Comparison of ENCODE assay signal across 8 cellular contexts in genomic region chr1:7679873-7680790, GRCh38.
DNase-seq lines count a peak whose midpoint lies in the region; ATAC-seq and TF ChIP-seq lines count a peak whose summit lies in the region.

No MANE protein-coding gene starts in this region.

- no peaks in the 10 kb centered on the region for H3K9me3 Mint-ChIP-seq in activated CD4-positive, alpha-beta T cell treated with anti-CD3 and anti-CD28 coated beads for 36 hours (ENCODE audit: low read depth)

- ATAC-seq in activated CD4-positive, alpha-beta T cell treated with anti-CD3 and anti-CD28 coated beads for 36 hours, result peak; percentile 67
- ATAC-seq in left lobe of liver (peak; percentile 78), HG03460 (IDR thresholded peaks at IDR 0.05; ENCODE audit: unreplicated experiment) (no peak), HG02759 (IDR thresholded peaks at IDR 0.05; ENCODE audit: unreplicated experiment) (no peak)

- intact Hi-C loops in activated CD4-positive, alpha-beta T cell treated with anti-CD3 and anti-CD28 coated beads for 36 hours (cut with DNase I, micrococcal nuclease), result loop anchor here in 1 of 2 experiments (1.0 kb wide), 1 partner anchor 24 kb away; no protein-coding TSS in a partner anchor
- intact Hi-C loops in colonic mucosa (cut with DNase I), result no loop called here

- POLR2A ChIA-PET in activated CD4-positive, alpha-beta T cell treated with anti-CD3 and anti-CD28 coated beads for 36 hours (lab: Charles Lee), result interaction anchor here (0.5 to 1.4 kb wide), 3 partner anchors 72 to 264 kb away, joined by 3 read pairs; no protein-coding TSS in a partner anchor

- H3K9ac ChIP-seq in colonic mucosa (ENCODE audit: low read depth in 2 of 2, low read length in 2 of 2), result peak overlapping the region; percentile 66 to 72

- no peak overlapping the region for H3K27ac ChIP-seq in colonic mucosa

- H3K36me3 ChIP-seq in MG63 (no peaks in the 10 kb centered on the region), colonic mucosa (no peaks in the 10 kb centered on the region)

- H3K4me3 ChIP-seq in MG63, result peak overlapping the region; percentile 58
- H3K4me3 ChIP-seq in colonic mucosa, result peak overlapping the region; percentile 83

- H3K4me1 ChIP-seq in colonic mucosa, result no peaks in the 10 kb centered on the region

- no peaks in the 10 kb centered on the region for H3K36me3 Mint-ChIP-seq in activated CD4-positive, alpha-beta T cell treated with anti-CD3 and anti-CD28 coated beads for 36 hours (ENCODE audit: low read depth)

- CTCF ChIA-PET in activated CD4-positive, alpha-beta T cell treated with anti-CD3 and anti-CD28 coated beads for 36 hours (lab: Charles Lee), result interaction anchor here (0.5 to 3.9 kb wide), 7 partner anchors 10 to 600 kb away, joined by 3 to 32 read pairs (median 3); no protein-coding TSS in a partner anchor

- H3K27me3 ChIP-seq in MG63 (no peaks in the 10 kb centered on the region), colonic mucosa (no peaks in the 10 kb centered on the region)

- H3K4me1 Mint-ChIP-seq in activated CD4-positive, alpha-beta T cell treated with anti-CD3 and anti-CD28 coated beads for 36 hours, result no peaks in the 10 kb centered on the region

- no peak for TF ChIP-seq CTCF in colonic mucosa (IDR thresholded peaks at IDR 0.05)

- H3K4me3 Mint-ChIP-seq in activated CD4-positive, alpha-beta T cell treated with anti-CD3 and anti-CD28 coated beads for 36 hours, result peak overlapping the region; percentile 62

- DNase-seq in CMK (ENCODE audit: low read depth) (peak; percentile 59), MG63 (peak; percentile 60), colonic mucosa (peak; percentile 58), left lobe of liver (ENCODE audit: low spot score) (peak; percentile 54)
- peak; percentile 59 for DNase-seq in activated CD4-positive, alpha-beta T cell treated with anti-CD3 and anti-CD28 coated beads for 36 hours
- DNase-seq in stimulated activated CD4-positive, alpha-beta T cell treated with anti-CD3 and anti-CD28 coated beads, Interleukin-1b, Interleukin-23, amount 100 ng/mL, for 48 hours, result peak; percentile 19

- no peak overlapping the region for H3K27ac Mint-ChIP-seq in activated CD4-positive, alpha-beta T cell treated with anti-CD3 and anti-CD28 coated beads for 36 hours

- H3K27me3 Mint-ChIP-seq in activated CD4-positive, alpha-beta T cell treated with anti-CD3 and anti-CD28 coated beads for 36 hours, result no peaks in the 10 kb centered on the region

- H3K9me3 ChIP-seq in MG63 (no peaks in the 10 kb centered on the region), colonic mucosa (no peaks in the 10 kb centered on the region)

Comparison
In these comparisons a context has a peak if more than half of its experiments do, and no peak if none do; other contexts are left out.
1. ATAC-seq: peak in activated CD4-positive, alpha-beta T cell treated with anti-CD3 and anti-CD28 coated beads for 36 hours (single experiment) and left lobe of liver (single experiment); none in HG03460 (single experiment) and HG02759 (single experiment).
2. Peak in every context shown above with its lines, with median percentiles within 50 percentile points of each other: DNase-seq.